Comparison of ENCODE assay signal across 8 cellular contexts in genomic region chr16:9094008-9094846, GRCh38. TPM values are rescaled to one million over a fixed set of nuclear protein-coding genes. Genes with fewer than 3 reads are reported as not detected.
A peak's percentile ranks its signal among the peaks of the same experiment; 100 is the strongest.
DNase-seq lines count a peak whose midpoint lies in the region; ATAC-seq and TF ChIP-seq lines count a peak whose summit lies in the region.

No MANE protein-coding gene starts in this region.

- peak overlapping the region; percentile 68 for H3K27ac Mint-ChIP-seq in T-helper 2 cell treated with Interferon-gamma antibody and Interleukin-4, amounts not matched to agents 5 μg/mL and 100 μg/mL, for 36 hours
- H3K27ac Mint-ChIP-seq in glutamatergic neuron (ENCODE audit: unreplicated experiment) = peak overlapping the region; percentile 52

- H3K36me3 Mint-ChIP-seq in T-helper 2 cell treated with Interferon-gamma antibody and Interleukin-4, amounts not matched to agents 5 μg/mL and 100 μg/mL, for 36 hours (ENCODE audit: low read depth) = peaks cover 52% of the 10 kb centered on the region
- peaks cover 9% of the 10 kb centered on the region for H3K36me3 Mint-ChIP-seq in glutamatergic neuron (ENCODE audit: unreplicated experiment)

- peak overlapping the region; percentile 100 for H3K4me3 Mint-ChIP-seq in T-helper 2 cell treated with Interferon-gamma antibody and Interleukin-4, amounts not matched to agents 5 μg/mL and 100 μg/mL, for 36 hours
- peak overlapping the region; percentile 91 for H3K4me3 Mint-ChIP-seq in glutamatergic neuron (ENCODE audit: unreplicated experiment)

- H3K4me1 ChIP-seq in HEK293 (ENCODE audit: control insufficient read depth, insufficient read depth, low read length) (peaks cover 11% of the 10 kb centered on the region), skeletal muscle tissue (ENCODE audit: control insufficient read depth in 3 of 3, insufficient read depth in 3 of 3, low read length in 3 of 3) (peaks cover 41 to 64% (median 57%) of the 10 kb centered on the region in 3 donors)

- H3K9me3 ChIP-seq in HEK293 (ENCODE audit: control insufficient read depth, insufficient read depth, low read depth, low read length) (no peaks in the 10 kb centered on the region), skeletal muscle tissue (ENCODE audit: control insufficient read depth in 3 of 3, low read length in 3 of 3) (no peaks in the 10 kb centered on the region)

- POLR2A ChIA-PET in HEK293 (lab: Yijun Ruan, JAX) = interaction anchor here (0.7 kb wide), 2 partner anchors 8 to 226 kb away, joined by 3 read pairs; partner anchors contain the start of gene CARHSP1

- DNase-seq in T-helper 2 cell treated with Interferon-gamma antibody and Interleukin-4, amounts not matched to agents 5 μg/mL and 100 μg/mL, for 36 hours (ENCODE audit: low spot score) = no peak
- DNase-seq in glutamatergic neuron = no peak

- ATAC-seq in HG02970 (IDR thresholded peaks at IDR 0.05; ENCODE audit: low FRiP score, unreplicated experiment) = no peak
- no peak for ATAC-seq in GM18502 (IDR thresholded peaks at IDR 0.05; ENCODE audit: poor library complexity, unreplicated experiment)
- ATAC-seq in HG03457 (IDR thresholded peaks at IDR 0.05; ENCODE audit: unreplicated experiment) = no peak
- ATAC-seq in GM21515 (IDR thresholded peaks at IDR 0.05; ENCODE audit: unreplicated experiment) = no peak

- H3K27ac ChIP-seq in HEK293 (ENCODE audit: extremely low read depth, low read depth, low read length) = no peak overlapping the region
- H3K27ac ChIP-seq in skeletal muscle tissue (ENCODE audit: low read depth, low read length) = no peak overlapping the region

- CTCF ChIA-PET in HEK293 (lab: Yijun Ruan, JAX) = interaction anchor here (0.8 to 1.2 kb wide), 2 partner anchors 41 to 61 kb away, joined by 4 to 5 read pairs; no protein-coding TSS in a partner anchor

- H3K4me1 Mint-ChIP-seq in T-helper 2 cell treated with Interferon-gamma antibody and Interleukin-4, amounts not matched to agents 5 μg/mL and 100 μg/mL, for 36 hours (ENCODE audit: low read depth) = peaks cover 46% of the 10 kb centered on the region
- H3K4me1 Mint-ChIP-seq in glutamatergic neuron (ENCODE audit: low read depth, unreplicated experiment) = peaks cover 23% of the 10 kb centered on the region

- H3K9me3 Mint-ChIP-seq in T-helper 2 cell treated with Interferon-gamma antibody and Interleukin-4, amounts not matched to agents 5 μg/mL and 100 μg/mL, for 36 hours = no peaks in the 10 kb centered on the region
- H3K9me3 Mint-ChIP-seq in glutamatergic neuron (ENCODE audit: unreplicated experiment) = peaks cover 17% of the 10 kb centered on the region

- no peaks in the 10 kb centered on the region for H3K27me3 Mint-ChIP-seq in T-helper 2 cell treated with Interferon-gamma antibody and Interleukin-4, amounts not matched to agents 5 μg/mL and 100 μg/mL, for 36 hours (ENCODE audit: low read depth)
- peaks cover 16% of the 10 kb centered on the region for H3K27me3 Mint-ChIP-seq in glutamatergic neuron (ENCODE audit: unreplicated experiment)

- peak overlapping the region; percentile 33 to 99 (median 94) for H3K9ac ChIP-seq in skeletal muscle tissue (ENCODE audit: low read depth in 1 of 3, low read length in 3 of 3)

- H3K36me3 ChIP-seq in HEK293 (ENCODE audit: control insufficient read depth in 2 of 2, insufficient read depth in 1 of 2, low read length in 2 of 2) (peaks cover 20 to 59% of the 10 kb centered on the region in 2 experiments), skeletal muscle tissue (ENCODE audit: control insufficient read depth in 3 of 3, insufficient read depth in 3 of 3, low read length in 3 of 3) (peaks cover 3 to 12% (median 4%) of the 10 kb centered on the region in 3 donors)

- H3K4me3 ChIP-seq in HEK293 (ENCODE audit: low read depth, low read length) (peak overlapping the region; percentile 99), skeletal muscle tissue (ENCODE audit: low read length in 3 of 3) (peak overlapping the region; percentile 81 to 88 (median 87))

- H3K27me3 ChIP-seq in skeletal muscle tissue (ENCODE audit: control insufficient read depth in 3 of 3, insufficient read depth in 3 of 3, low read length in 3 of 3) = no peaks in the 10 kb centered on the region

- TF ChIP-seq CTCF in HEK293 (tag by site-specific recombination; IDR thresholded peaks at IDR 0.05) (no peak), glutamatergic neuron (IDR thresholded peaks at IDR 0.05; ENCODE audit: partially characterized antibody, unreplicated experiment) (no peak)

TF ChIP-seq in HEK293, 187 proteins besides CTCF, POLR2A, EP300 and RAD21 (continues in another document):
- no peak for TF ChIP-seq ZNF138 (tag by site-specific recombination; IDR thresholded peaks at IDR 0.05; ENCODE audit: borderline replicate concordance)
- TF ChIP-seq HIC1 (tag by site-specific recombination; IDR thresholded peaks at IDR 0.05) = no peak
- no peak for TF ChIP-seq ZNF645 (tag by site-specific recombination; IDR thresholded peaks at IDR 0.05)
- TF ChIP-seq ZNF48 (tag by site-specific recombination; IDR thresholded peaks at IDR 0.05) = no peak
- no peak for TF ChIP-seq ZNF501 (tag by site-specific recombination; IDR thresholded peaks at IDR 0.05)
- no peak for TF ChIP-seq ZNF837 (tag by site-specific recombination; IDR thresholded peaks at IDR 0.05)
- no peak for TF ChIP-seq ZSCAN5A (tag by site-specific recombination; IDR thresholded peaks at IDR 0.05)
- TF ChIP-seq HOXD13 (CRISPR knock-in tag; IDR thresholded peaks at IDR 0.05; ENCODE audit: borderline replicate concordance) = no peak
- peak; percentile 93 for TF ChIP-seq PRDM10 (tag by site-specific recombination; IDR thresholded peaks at IDR 0.05)

RNA-seq across cellular contexts. Expression of gene HAPSTR1, which starts 2.8 kb away (rescaled TPM):
- total RNA-seq in glutamatergic neuron (ENCODE audit: unreplicated experiment) = 143 TPM
- total RNA-seq in skeletal muscle tissue = 51.7 TPM
